In genomic region chr9:115015018-115015635, GRCh38 we compare ENCODE assay signal across 7 cellular contexts.
A peak's percentile ranks its signal among the peaks of the same experiment; 100 is the strongest.
DNase-seq lines count a peak whose midpoint lies in the region; ATAC-seq and TF ChIP-seq lines count a peak whose summit lies in the region.

No MANE protein-coding gene starts in this region.

- no peaks in the 10 kb centered on the region for H3K4me1 ChIP-seq in mammary epithelial cell (ENCODE audit: insufficient read depth, low read length)

- TF ChIP-seq CTCF in GM12872 (IDR thresholded peaks at IDR 0.05; ENCODE audit: insufficient read depth, low read depth, low read length) (peak; percentile 62), mammary epithelial cell (conservative IDR thresholded peaks at IDR 0.05 in 1 of 2, IDR thresholded peaks at IDR 0.05 in 1 of 2; ENCODE audit: extremely low read depth in 1 of 2, insufficient read depth in 1 of 2, low read depth in 1 of 2, low read length in 2 of 2) (peak; percentile 74 to 86)

- H3K36me3 ChIP-seq in mammary epithelial cell (ENCODE audit: insufficient read depth, low read length), result no peaks in the 10 kb centered on the region

- H3K9ac ChIP-seq in mammary epithelial cell (ENCODE audit: insufficient read depth, low read length), result no peak overlapping the region

- H3K4me2 ChIP-seq in mammary epithelial cell (ENCODE audit: insufficient read depth, low read depth, low read length), result no peak overlapping the region

- no peak overlapping the region for H3K4me3 ChIP-seq in mammary epithelial cell (replicated peaks in 1 of 3; ENCODE audit: insufficient read depth in 1 of 3, low read depth in 2 of 3, low read length in 3 of 3)

- in situ Hi-C loops in mammary epithelial cell (cut with MboI; ENCODE audit: low sequenced_read_pairs in 2 of 2), result loop anchor here (5.0 to 10.0 kb wide), 4 partner anchors 100 to 580 kb away; no protein-coding TSS in a partner anchor

- H3K27me3 ChIP-seq in mammary epithelial cell (ENCODE audit: insufficient read depth, low read length), result no peaks in the 10 kb centered on the region

- WGBS in mammary epithelial cell (ENCODE audit: low coverage, missing lambda C conversion rate), result 86% methylated on average over 4 of the region's 4 CpGs

- dilution Hi-C loops in mammary epithelial cell (cut with HindIII; ENCODE audit: low sequenced_read_pairs), result no loop called here

- no peaks in the 10 kb centered on the region for H4K20me1 ChIP-seq in mammary epithelial cell (ENCODE audit: insufficient read depth, low read length)

- no TSS peak for BruUV-seq in mammary epithelial cell (replicated peaks; lab: Mats Ljungman, UMichigan)

- no peak overlapping the region for H3K27ac ChIP-seq in mammary epithelial cell (ENCODE audit: insufficient read depth, low read depth, low read length)

- no peak for ATAC-seq in GM18519 (IDR thresholded peaks at IDR 0.05; ENCODE audit: low FRiP score, unreplicated experiment)
- ATAC-seq in GM18858 (IDR thresholded peaks at IDR 0.05; ENCODE audit: unreplicated experiment), result no peak

- H2AFZ ChIP-seq in mammary epithelial cell (ENCODE audit: low read depth, low read length), result no peak overlapping the region

- no peaks in the 10 kb centered on the region for H3K79me2 ChIP-seq in mammary epithelial cell (ENCODE audit: insufficient read depth, low read length)

- peak; percentile 13 for DNase-seq in NCI-H1105 treated with DMSO at 0.1 percent for 48 hours (lab: John Stamatoyannopoulos, UW)
- peak; percentile 40 for DNase-seq in mammary epithelial cell
- peak; percentile 28 for DNase-seq in medulla oblongata (ENCODE audit: extremely low spot score)
- DNase-seq in putamen (ENCODE audit: low spot score), result no peak

- CTCF ChIA-PET in mammary epithelial cell (lab: Charles Lee; ENCODE audit: low non-redundant PET), result interaction anchor here (0.8 to 0.9 kb wide), 2 partner anchors 36 to 42 kb away, joined by 4 read pairs; no protein-coding TSS in a partner anchor

- intact Hi-C loops in mammary epithelial cell (cut with micrococcal nuclease), result loop anchor here (1.0 to 5.0 kb wide), 3 partner anchors 102 to 509 kb away; partner anchors contain the start of gene TNC

- no peaks in the 10 kb centered on the region for H3K9me3 ChIP-seq in mammary epithelial cell (replicated peaks; ENCODE audit: insufficient read depth, low read length)
